In the genomic region with DNA sequence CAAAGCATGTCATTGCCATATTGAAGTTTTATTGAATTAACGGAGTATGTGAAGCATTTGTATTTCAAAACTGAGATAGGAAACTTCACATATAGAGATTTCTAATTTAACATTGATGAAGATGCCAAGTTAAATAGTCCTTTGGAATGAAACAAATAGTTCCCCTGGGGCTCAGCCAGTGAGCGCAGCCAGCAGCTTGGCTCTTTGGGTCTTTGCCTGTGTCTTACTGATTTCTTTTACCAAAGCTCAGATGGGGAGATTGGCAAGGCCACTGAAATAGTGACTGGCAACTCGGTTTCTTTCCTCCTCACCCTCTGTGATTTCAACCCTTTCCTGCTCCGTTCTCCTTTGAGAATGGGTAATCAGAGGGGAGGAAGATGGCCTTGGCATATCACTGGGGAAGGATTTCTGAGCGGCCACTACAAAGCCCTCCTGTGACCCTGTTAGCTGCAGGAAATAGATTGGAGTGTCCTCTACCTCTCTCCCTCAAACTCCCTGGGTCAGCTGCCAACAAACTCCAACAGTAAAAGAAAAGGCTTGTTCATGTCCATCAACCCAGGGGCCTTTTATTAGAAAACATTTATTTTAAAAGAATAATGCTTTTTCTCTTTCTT, we compare ENCODE assay signal across 17 cellular contexts. TPM values are rescaled to one million over a fixed set of nuclear protein-coding genes. Genes with fewer than 3 reads are reported as not detected.
DNase-seq lines count a peak whose midpoint lies in the region; ATAC-seq and TF ChIP-seq lines count a peak whose summit lies in the region.
"Had no signal": no experiment of that assay in that cellular context is flagged by ENCODE, and none has a peak within 500 bp of the region (broad histone marks: within the 10 kb centered on the region; RNA-seq: fewer than 3 reads in every experiment).

No MANE protein-coding gene starts in this region.

- ATAC-seq in body of pancreas: peak; percentile 38
- peak in 3 of 4 donors; percentile 62 to 81 (median 63) for ATAC-seq in psoas muscle
- ATAC-seq: activated CD8-positive, alpha-beta T cell treated with anti-CD3 and anti-CD28 coated beads for 36 hours; activated T-cell treated with anti-CD3 and anti-CD28 coated beads, Interleukin-2, amount 50 U/mL, for 72 hours; CD8-positive, alpha-beta T cell; Panc1; stimulated activated naive CD8-positive, alpha-beta T cell treated with anti-CD3 and anti-CD28 coated beads, Interleukin-15, amount 100 ng/mL, for 72 hours had no signal

- H3K27ac ChIP-seq in body of pancreas: no peak overlapping the region
- peak overlapping the region; percentile 65 to 72 for H3K27ac ChIP-seq in right atrium auricular region
- H3K27ac ChIP-seq in psoas muscle: peak overlapping the region; percentile 37

- no peak for TF ChIP-seq CTCF in body of pancreas (IDR thresholded peaks at IDR 0.05)
- no peak for TF ChIP-seq CTCF in right atrium auricular region (IDR thresholded peaks at IDR 0.05)
- TF ChIP-seq CTCF in psoas muscle (IDR thresholded peaks at IDR 0.05): no peak
- no peak for TF ChIP-seq CTCF in glutamatergic neuron (IDR thresholded peaks at IDR 0.05; ENCODE audit: partially characterized antibody, unreplicated experiment)

- no peak overlapping the region for H3K4me3 Mint-ChIP-seq in glutamatergic neuron (ENCODE audit: unreplicated experiment)
- H3K4me3 Mint-ChIP-seq: activated CD8-positive, alpha-beta T cell treated with anti-CD3 and anti-CD28 coated beads for 36 hours; activated T-cell treated with anti-CD3 and anti-CD28 coated beads, Interleukin-2, amount 50 U/mL, for 72 hours; CD8-positive, alpha-beta T cell; stimulated activated naive CD8-positive, alpha-beta T cell treated with anti-CD3 and anti-CD28 coated beads, Interleukin-15, amount 100 ng/mL, for 72 hours had no signal

- H3K4me3 ChIP-seq in body of pancreas (no peak overlapping the region), right atrium auricular region (no peak overlapping the region), psoas muscle (no peak overlapping the region)

- no peak overlapping the region for H3K27ac Mint-ChIP-seq in glutamatergic neuron (ENCODE audit: unreplicated experiment)
- H3K27ac Mint-ChIP-seq: activated CD8-positive, alpha-beta T cell treated with anti-CD3 and anti-CD28 coated beads for 36 hours; activated T-cell treated with anti-CD3 and anti-CD28 coated beads, Interleukin-2, amount 50 U/mL, for 72 hours; CD8-positive, alpha-beta T cell; stimulated activated naive CD8-positive, alpha-beta T cell treated with anti-CD3 and anti-CD28 coated beads, Interleukin-15, amount 100 ng/mL, for 72 hours had no signal

- H3K27me3 Mint-ChIP-seq in glutamatergic neuron (ENCODE audit: unreplicated experiment): no peaks in the 10 kb centered on the region

- H3K9me3 ChIP-seq in body of pancreas (no peaks in the 10 kb centered on the region), right atrium auricular region (no peaks in the 10 kb centered on the region), psoas muscle (no peaks in the 10 kb centered on the region)

- 19 to 25% methylated on average over 5 of the region's 5 CpGs for WGBS in body of pancreas, 2 donors
- 10 to 33% (median 13%) methylated on average over 5 of the region's 5 CpGs for WGBS in psoas muscle, 3 donors

- in situ Hi-C loops in G401 (cut with HindIII; ENCODE audit: low sequenced_read_pairs): no loop called here

- H3K4me1 ChIP-seq in body of pancreas: peaks cover 8% of the 10 kb centered on the region
- H3K4me1 ChIP-seq in right atrium auricular region: peaks cover 0 to 39% of the 10 kb centered on the region in 2 donors
- H3K4me1 ChIP-seq in psoas muscle: peaks cover 24% of the 10 kb centered on the region

- no peaks in the 10 kb centered on the region for H3K36me3 Mint-ChIP-seq in glutamatergic neuron (ENCODE audit: unreplicated experiment)
- H3K36me3 Mint-ChIP-seq: CD8-positive, alpha-beta T cell had no signal

- no peak for TF ChIP-seq POLR2A in body of pancreas (IDR thresholded peaks at IDR 0.05)

- DNase-seq in G401 (ENCODE audit: low spot score) (peak; percentile 8), body of pancreas (peak; percentile 25 to 61 (median 38)), right atrium auricular region (ENCODE audit: low spot score) (peak; percentile 66), psoas muscle (no peak), glutamatergic neuron (no peak), epidermal melanocyte (ENCODE audit: insufficient read length, low spot score) (no peak)
- DNase-seq in stimulated activated CD4-positive, alpha-beta T cell treated with anti-CD3 and anti-CD28 coated beads, Interleukin-2, amount 100 ng/mL, for 48 hours: no peak
- DNase-seq in effector CD8-positive, alpha-beta T cell (lab: John Stamatoyannopoulos, UW): no peak
- DNase-seq: ACHN; activated CD8-positive, alpha-beta T cell treated with anti-CD3 and anti-CD28 coated beads for 36 hours; activated T-cell treated with anti-CD3 and anti-CD28 coated beads, Interleukin-2, amount 50 U/mL, for 72 hours; CD8-positive, alpha-beta T cell; NCI-H2081; NCI-H69; stimulated activated naive CD8-positive, alpha-beta T cell treated with anti-CD3 and anti-CD28 coated beads, Interleukin-15, amount 100 ng/mL, for 72 hours; SW 1271 had no signal

- H3K27me3 ChIP-seq in body of pancreas (no peaks in the 10 kb centered on the region), right atrium auricular region (no peaks in the 10 kb centered on the region), psoas muscle (ENCODE audit: insufficient read depth in 3 of 3, low read length in 2 of 3) (no peaks in the 10 kb centered on the region)

- H3K36me3 ChIP-seq in body of pancreas (replicated peaks in 1 of 2; ENCODE audit: insufficient read depth in 1 of 2, low read depth in 2 of 2): no peaks in the 10 kb centered on the region
- H3K36me3 ChIP-seq in right atrium auricular region: peaks cover 3% of the 10 kb centered on the region
- peaks cover 0 to 5% of the 10 kb centered on the region in 2 donors for H3K36me3 ChIP-seq in psoas muscle (ENCODE audit: insufficient read depth in 1 of 2, low read depth in 1 of 2)

- H3K9me3 Mint-ChIP-seq in glutamatergic neuron (ENCODE audit: unreplicated experiment): peaks cover 6% of the 10 kb centered on the region
- H3K9me3 Mint-ChIP-seq: activated CD8-positive, alpha-beta T cell treated with anti-CD3 and anti-CD28 coated beads for 36 hours; activated T-cell treated with anti-CD3 and anti-CD28 coated beads, Interleukin-2, amount 50 U/mL, for 72 hours; CD8-positive, alpha-beta T cell; stimulated activated naive CD8-positive, alpha-beta T cell treated with anti-CD3 and anti-CD28 coated beads, Interleukin-15, amount 100 ng/mL, for 72 hours had no signal

- H3K4me1 Mint-ChIP-seq in glutamatergic neuron (ENCODE audit: low read depth, unreplicated experiment): peaks cover 14% of the 10 kb centered on the region
- H3K4me1 Mint-ChIP-seq: stimulated activated naive CD8-positive, alpha-beta T cell treated with anti-CD3 and anti-CD28 coated beads, Interleukin-15, amount 100 ng/mL, for 72 hours had no signal

- intact Hi-C loops in body of pancreas (cut with DNase I) (no loop called here), psoas muscle (cut with DNase I) (no loop called here)

RNA-seq across cellular contexts. Expression of a gene that starts 59.5 kb away (rescaled TPM):
- 0.49 and 1.9 TPM in 2 replicates for total RNA-seq in G401 (2014; rRNA removed; shearing (Covaris generic))
- total RNA-seq in body of pancreas (1 to 10 TPM; 3.4 to 5.6 TPM), right atrium auricular region (10 to 100 TPM; 14.9 to 30.8 TPM), psoas muscle (10 to 100 TPM in 1 of 4 donors, 1 to 10 TPM in 3; 3.2 to 13.2 (median 4.9) TPM), glutamatergic neuron (ENCODE audit: unreplicated experiment) (12.4 TPM)
- polyA plus RNA-seq in psoas muscle: 1 to 10 TPM; 1.5 to 1.8 (median 1.5) TPM
- total RNA-seq: activated CD8-positive, alpha-beta T cell treated with anti-CD3 and anti-CD28 coated beads for 36 hours; CD8-positive, alpha-beta T cell had no signal

Comparison
In these comparisons a context has a peak if more than half of its experiments do, and no peak if none do; other contexts are left out.
1. DNase-seq: peak in G401 (single experiment), body of pancreas (4 of 4) and right atrium auricular region (single experiment); none in psoas muscle (0 of 2), stimulated activated CD4-positive, alpha-beta T cell treated with anti-CD3 and anti-CD28 coated beads, Interleukin-2, amount 100 ng/mL, for 48 hours (0 of 2), glutamatergic neuron (single experiment), epidermal melanocyte (single experiment) and effector CD8-positive, alpha-beta T cell (single experiment).
2. H3K27ac ChIP-seq: peak in right atrium auricular region (2 of 2) and psoas muscle (single experiment); none in body of pancreas (0 of 4).